In the genomic region with DNA sequence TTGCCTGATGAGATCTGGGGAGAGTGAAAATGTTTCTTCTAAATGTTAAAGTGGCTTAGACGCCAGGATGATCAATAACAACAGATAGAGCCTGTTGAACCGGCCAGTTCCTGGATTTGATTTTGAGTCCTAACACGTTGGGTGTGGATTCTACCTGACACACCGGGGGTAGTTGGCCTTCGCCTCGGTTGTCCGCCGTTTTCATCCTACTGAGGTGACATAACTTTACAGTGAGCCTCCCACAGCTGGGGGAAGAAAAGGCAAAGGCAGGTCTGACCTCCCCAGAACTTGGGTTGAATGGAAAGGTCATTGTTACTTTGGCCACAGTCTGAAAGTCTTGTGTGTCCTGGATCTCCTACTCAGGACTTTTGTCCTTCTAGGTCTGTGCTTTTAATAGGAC, we compare ENCODE assay signal across 8 cellular contexts. TPM values are rescaled to one million over a fixed set of nuclear protein-coding genes. Genes with fewer than 3 reads are reported as not detected.
DNase-seq lines count a peak whose midpoint lies in the region; ATAC-seq, FAIRE-seq and TF ChIP-seq lines count a peak whose summit lies in the region.

No MANE protein-coding gene starts in this region.

- H2AK5ac ChIP-seq in mesendoderm (ENCODE audit: low read length), result peak overlapping the region; percentile 16

- intact Hi-C loops in K562 (cut with micrococcal nuclease), result no loop called here

- H3K23ac ChIP-seq in mesendoderm (ENCODE audit: low read length), result no peak overlapping the region

- H2BK5ac ChIP-seq in mesendoderm (ENCODE audit: low read length), result no peak overlapping the region

- H3K4ac ChIP-seq in mesendoderm (ENCODE audit: low read depth, low read length), result no peak overlapping the region

- peak overlapping the region; percentile 66 for H3K27ac Mint-ChIP-seq in activated naive CD4-positive, alpha-beta T cell treated with anti-CD3 and anti-CD28 coated beads, Interleukin-2, amount 50 U/mL, for 24 hours

- no peak for TF ChIP-seq EP300 in K562 (IDR thresholded peaks at IDR 0.05; ENCODE audit: low read length)

- no peak overlapping the region for H2BK15ac ChIP-seq in mesendoderm (replicated peaks; ENCODE audit: low read depth)

- H3K4me3 Mint-ChIP-seq in activated naive CD4-positive, alpha-beta T cell treated with anti-CD3 and anti-CD28 coated beads, Interleukin-2, amount 50 U/mL, for 24 hours, result peak overlapping the region; percentile 94

- peaks cover 49% of the 10 kb centered on the region for H3K36me3 ChIP-seq in K562 (ENCODE audit: control insufficient read depth, insufficient read depth, low read length)
- H3K36me3 ChIP-seq in mesendoderm (ENCODE audit: control insufficient read depth, insufficient read depth, low read length), result peaks cover 11% of the 10 kb centered on the region
- H3K36me3 ChIP-seq in urinary bladder (ENCODE audit: insufficient read depth), result no peaks in the 10 kb centered on the region

- H4K5ac ChIP-seq in mesendoderm (ENCODE audit: low read length), result no peak overlapping the region

- H3K4me1 ChIP-seq in K562 (replicated peaks in 1 of 2; ENCODE audit: control insufficient read depth in 2 of 2, insufficient read depth in 2 of 2, low read length in 2 of 2), result peaks cover 21 to 23% of the 10 kb centered on the region in 2 experiments
- no peaks in the 10 kb centered on the region for H3K4me1 ChIP-seq in mesendoderm (ENCODE audit: control insufficient read depth, low read depth, low read length)
- H3K4me1 ChIP-seq in urinary bladder (ENCODE audit: insufficient read depth), result no peaks in the 10 kb centered on the region

- H3K4me3 ChIP-seq in K562, result peak overlapping the region; percentile 66
- H3K4me3 ChIP-seq in mesendoderm (ENCODE audit: low read length), result peak overlapping the region; percentile 95
- H3K4me3 ChIP-seq in urinary bladder (ENCODE audit: low read depth, low read length), result peak overlapping the region; percentile 74

- H3K27me3 ChIP-seq in K562 (ENCODE audit: control insufficient read depth in 2 of 2, insufficient read depth in 2 of 2, low read length in 2 of 2), result no peaks in the 10 kb centered on the region
- no peaks in the 10 kb centered on the region for H3K27me3 ChIP-seq in mesendoderm (ENCODE audit: insufficient read depth, low read length, poor library complexity)

- peak overlapping the region; percentile 92 for H3K27ac ChIP-seq in K562 (ENCODE audit: extremely low read depth, low read depth, low read length)
- no peak overlapping the region for H3K27ac ChIP-seq in mesendoderm (ENCODE audit: low read depth, low read length)
- H3K27ac ChIP-seq in urinary bladder (ENCODE audit: low read depth), result no peak overlapping the region

- BruUV-seq in K562 (replicated peaks; lab: Mats Ljungman, UMichigan), result no TSS peak

- no peak for TF ChIP-seq POLR2A in K562 (conservative IDR thresholded peaks at IDR 0.05)

- peak overlapping the region; percentile 98 for H3K56ac ChIP-seq in mesendoderm (ENCODE audit: low read length)

- CTCF ChIA-PET in K562 (lab: Yijun Ruan, JAX; ENCODE audit: low intra/inter-chr PET ratio), result no interaction called here

- H3K79me2 ChIP-seq in K562 (ENCODE audit: control insufficient read depth, insufficient read depth, low read length), result peaks cover 42% of the 10 kb centered on the region
- H3K79me2 ChIP-seq in mesendoderm (ENCODE audit: control insufficient read depth, insufficient read depth, low read length), result peaks cover 17% of the 10 kb centered on the region

- H3K27me3 Mint-ChIP-seq in activated naive CD4-positive, alpha-beta T cell treated with anti-CD3 and anti-CD28 coated beads, Interleukin-2, amount 50 U/mL, for 24 hours, result no peaks in the 10 kb centered on the region

- WGBS in K562 (ENCODE audit: insufficient coverage, low coverage, missing lambda C conversion rate), result 1% methylated on average over 8 of the region's 8 CpGs
- WGBS in mesendoderm (ENCODE audit: extremely low coverage, insufficient coverage, low lambda C conversion rate), result no CpG with 5 or more reads among the region's 8 CpGs
- WGBS in urinary bladder, result 52% methylated on average over 8 of the region's 8 CpGs

- peaks cover 11% of the 10 kb centered on the region for H3K36me3 Mint-ChIP-seq in activated naive CD4-positive, alpha-beta T cell treated with anti-CD3 and anti-CD28 coated beads, Interleukin-2, amount 50 U/mL, for 24 hours

- peak; percentile 75 for FAIRE-seq in K562 (lab: Jason Lieb, UNC)

- H3K9ac ChIP-seq in K562 (ENCODE audit: insufficient read depth in 1 of 2, low read depth in 2 of 2, low read length in 2 of 2), result peak overlapping the region; percentile 86 to 95; a peak in 3 of 4 replicates
- H3K9ac ChIP-seq in mesendoderm (ENCODE audit: low read length), result peak overlapping the region; percentile 96

- H3K9me3 Mint-ChIP-seq in activated naive CD4-positive, alpha-beta T cell treated with anti-CD3 and anti-CD28 coated beads, Interleukin-2, amount 50 U/mL, for 24 hours, result no peaks in the 10 kb centered on the region

- peak overlapping the region; percentile 16; the same call in 1 of the 2 replicates for H2AFZ ChIP-seq in K562 (ENCODE audit: low read depth, low read length)

- peak overlapping the region; percentile 84 for H3K4me2 ChIP-seq in K562 (ENCODE audit: insufficient read depth, low read length)
- H3K4me2 ChIP-seq in mesendoderm (ENCODE audit: low read length), result peak overlapping the region; percentile 62

- TF ChIP-seq CTCF in K562 (IDR thresholded peaks at IDR 0.05 in 2 of 3, conservative IDR thresholded peaks at IDR 0.05 in 1 of 3; ENCODE audit: insufficient read depth in 2 of 3, low read depth in 1 of 3, low read length in 3 of 3), result no peak

- peaks cover 8% of the 10 kb centered on the region; the same call in 1 of the 2 replicates for H4K20me1 ChIP-seq in K562 (replicated peaks; ENCODE audit: control insufficient read depth, insufficient read depth, low read length)

- POLR2A ChIA-PET in K562 (lab: Yijun Ruan, JAX), result interaction anchor here (0.7 to 2.7 kb wide), 11 partner anchors 9 to 380 kb away, joined by 3 to 29 read pairs (median 6); partner anchors contain the start of gene CENPS

- no peak overlapping the region for H3K18ac ChIP-seq in mesendoderm (ENCODE audit: low read length)

- peaks cover 2% of the 10 kb centered on the region for H3K79me1 ChIP-seq in mesendoderm (ENCODE audit: low read length)

- peaks cover 29% of the 10 kb centered on the region for H3K4me1 Mint-ChIP-seq in activated naive CD4-positive, alpha-beta T cell treated with anti-CD3 and anti-CD28 coated beads, Interleukin-2, amount 50 U/mL, for 24 hours

- in situ Hi-C loops in K562 (cut with MboI), result no loop called here

- ATAC-seq in K562, result no peak

- no peak; a peak in 1 of 4 replicates for TF ChIP-seq RAD21 in K562 (CRISPR knock-in tag; conservative IDR thresholded peaks at IDR 0.05 in 1 of 2, IDR thresholded peaks at IDR 0.05 in 1 of 2)

- no peak for DNase-seq in activated naive CD4-positive, alpha-beta T cell treated with Interleukin-2 at 50 U/mL for 16 hours
- DNase-seq in K562 (ENCODE audit: extremely low read depth in 1 of 4, low spot score in 3 of 4), result peak in 2 of 4 experiments; percentile 38 to 52
- DNase-seq in mesendoderm, result no peak
- DNase-seq in SW480 (ENCODE audit: low spot score), result no peak
- no peak for DNase-seq in SIG-M5 treated with dmso at 0.1 percent for 504 hours (lab: John Stamatoyannopoulos, UW; ENCODE audit: unreplicated experiment)
- no peak for DNase-seq in SK-N-DZ (ENCODE audit: low spot score)

- no peaks in the 10 kb centered on the region for H3K9me3 ChIP-seq in K562 (replicated peaks; ENCODE audit: control insufficient read depth, insufficient read depth, low read depth, low read length)

- no peak overlapping the region for H4K8ac ChIP-seq in mesendoderm (ENCODE audit: low read depth, low read length)

- no peak overlapping the region for H2BK120ac ChIP-seq in mesendoderm (ENCODE audit: low read depth, low read length)

- no peaks in the 10 kb centered on the region for H3K9me1 ChIP-seq in K562 (ENCODE audit: control insufficient read depth, insufficient read depth, low read length)

RNA-seq across cellular contexts. Expression of gene PGD, which starts 1.1 kb away (rescaled TPM):
- total RNA-seq in K562 (2011; cell fraction: chromatin; rRNA removed; ENCODE audit: low replicate concordance), result 148 and 225 TPM in 2 replicates
- 169 and 177 TPM in 2 replicates for total RNA-seq in K562 (2011; cell fraction: nucleolus; rRNA removed)
- total RNA-seq in K562 (2011; cell fraction: nucleoplasm; rRNA removed), result 160 and 163 TPM in 2 replicates
- total RNA-seq in K562 (2014; rRNA removed) (239 and 254 TPM in 2 replicates), K562 (2014; rRNA removed; fragmentation: Illumina TruSeq; extraction: Trizol) (152 and 177 TPM in 2 replicates), K562 (2015; rRNA removed; fragmentation: Illumina TruSeq; extraction: Trizol) (191 and 200 TPM in 2 replicates), K562 (2021) (339 and 353 TPM in 2 replicates), urinary bladder (19.5 TPM)
- polyA plus RNA-seq in K562 (2011; rRNA removed) (185 and 229 TPM in 2 replicates), K562 (2014; fragmentation: Illumina TruSeq; extraction: Trizol) (402 and 513 TPM in 2 replicates), K562 (2014; fragmentation: Nextera tagmentation; extraction: Ambion mirVana) (100 to 1,000 TPM; 292 to 542 TPM), K562 (2014; rRNA removed) (257 and 270 TPM in 2 replicates), urinary bladder (65.3 TPM)
- polyA plus RNA-seq in K562 (2011; cell fraction: cytosol; rRNA removed), result 256 and 298 TPM in 2 replicates
- 137 and 184 TPM in 2 replicates for polyA plus RNA-seq in K562 (2011; cell fraction: nucleus; rRNA removed)
- 387 and 522 TPM in 2 replicates for polyA plus RNA-seq in K562 (2012)
- polyA minus RNA-seq in K562 (2011; rRNA and poly(A)+ RNA removed), result 230 and 264 TPM in 2 replicates
- 167 and 254 TPM in 2 replicates for polyA minus RNA-seq in K562 (2011; cell fraction: cytosol; rRNA and poly(A)+ RNA removed)
- 47.3 and 81.1 TPM in 2 replicates for polyA minus RNA-seq in K562 (2011; cell fraction: nucleus; rRNA and poly(A)+ RNA removed)
- 239 TPM for polyA plus RNA-seq in mesendoderm (2013, experiment 1 of 2)
- 233 TPM for polyA plus RNA-seq in mesendoderm (2013, experiment 2 of 2)
- 108 and 148 TPM in 2 replicates for polyA plus RNA-seq in SK-N-DZ (2014; cell fraction: cytosol; rRNA removed)
- 57.6 and 66.8 TPM in 2 replicates for polyA plus RNA-seq in SK-N-DZ (2014; cell fraction: nucleus; rRNA removed)

RNA-seq across cellular contexts. Expression of gene CENPS, which starts 30.2 kb away (rescaled TPM):
- total RNA-seq in K562 (2011; cell fraction: chromatin; rRNA removed; ENCODE audit: low replicate concordance), result 7.7 and 8.5 TPM in 2 replicates
- 5.1 and 5.8 TPM in 2 replicates for total RNA-seq in K562 (2011; cell fraction: nucleolus; rRNA removed)
- total RNA-seq in K562 (2011; cell fraction: nucleoplasm; rRNA removed), result 6.0 and 8.2 TPM in 2 replicates
- total RNA-seq in K562 (2014; rRNA removed) (21.7 and 24.0 TPM in 2 replicates), K562 (2014; rRNA removed; fragmentation: Illumina TruSeq; extraction: Trizol) (31.8 and 33.4 TPM in 2 replicates), K562 (2015; rRNA removed; fragmentation: Illumina TruSeq; extraction: Trizol) (26.7 and 31.3 TPM in 2 replicates), K562 (2021) (27.1 and 28.9 TPM in 2 replicates), urinary bladder (6.1 TPM)
- polyA plus RNA-seq in K562 (2011; rRNA removed) (12.6 and 14.0 TPM in 2 replicates), K562 (2014; fragmentation: Illumina TruSeq; extraction: Trizol) (26.0 and 26.3 TPM in 2 replicates), K562 (2014; fragmentation: Nextera tagmentation; extraction: Ambion mirVana) (10 to 100 TPM; 10.2 to 16.4 TPM), K562 (2014; rRNA removed) (20.5 and 36.0 TPM in 2 replicates), urinary bladder (13.8 TPM)
- 9.0 and 12.0 TPM in 2 replicates for polyA plus RNA-seq in K562 (2011; cell fraction: cytosol; rRNA removed)
- polyA plus RNA-seq in K562 (2011; cell fraction: nucleus; rRNA removed), result 4.9 and 6.3 TPM in 2 replicates
- polyA plus RNA-seq in K562 (2012), result 29.5 and 36.6 TPM in 2 replicates
- 4.9 and 5.4 TPM in 2 replicates for polyA minus RNA-seq in K562 (2011; rRNA and poly(A)+ RNA removed)
- 2.4 and 4.5 TPM in 2 replicates for polyA minus RNA-seq in K562 (2011; cell fraction: cytosol; rRNA and poly(A)+ RNA removed)
- 3.0 and 6.7 TPM in 2 replicates for polyA minus RNA-seq in K562 (2011; cell fraction: nucleus; rRNA and poly(A)+ RNA removed)
- polyA plus RNA-seq in mesendoderm (2013, experiment 1 of 2), result 26.1 TPM
- polyA plus RNA-seq in mesendoderm (2013, experiment 2 of 2), result 26.1 TPM
- polyA plus RNA-seq in SK-N-DZ (2014; cell fraction: cytosol; rRNA removed), result 5.5 and 10.3 TPM in 2 replicates
- polyA plus RNA-seq in SK-N-DZ (2014; cell fraction: nucleus; rRNA removed), result 7.6 and 8.2 TPM in 2 replicates

RNA-seq across cellular contexts. Expression of gene CORT, which starts 49.8 kb away (rescaled TPM):
- total RNA-seq in K562 (2011; cell fraction: chromatin; rRNA removed; ENCODE audit: low replicate concordance), result 0.51 and 1.1 TPM in 2 replicates
- 0.53 and 1.0 TPM in 2 replicates for total RNA-seq in K562 (2011; cell fraction: nucleolus; rRNA removed)
- total RNA-seq in K562 (2011; cell fraction: nucleoplasm; rRNA removed), result 1.0 and 1.3 TPM in 2 replicates
- 0.29 TPM in 1 of 2 replicates, not detected in the other for total RNA-seq in K562 (2014; rRNA removed)
- 0.11 and 0.19 TPM in 2 replicates for total RNA-seq in K562 (2014; rRNA removed; fragmentation: Illumina TruSeq; extraction: Trizol)
- 0.34 and 0.54 TPM in 2 replicates for total RNA-seq in K562 (2015; rRNA removed; fragmentation: Illumina TruSeq; extraction: Trizol)
- 0.51 TPM in 1 of 2 replicates, not detected in the other for total RNA-seq in K562 (2021)
- not detected in 2 replicates for polyA plus RNA-seq in K562 (2011; rRNA removed)
- not detected in 2 replicates for polyA plus RNA-seq in K562 (2011; cell fraction: cytosol; rRNA removed)
- 0.37 TPM in 1 of 2 replicates, not detected in the other for polyA plus RNA-seq in K562 (2011; cell fraction: nucleus; rRNA removed)
- polyA plus RNA-seq in K562 (2012), result 0.16 and 0.42 TPM in 2 replicates
- polyA plus RNA-seq in K562 (2014; fragmentation: Illumina TruSeq; extraction: Trizol), result 0.15 TPM in 2 replicates
- polyA plus RNA-seq in K562 (2014; fragmentation: Nextera tagmentation; extraction: Ambion mirVana), result not detected
- 0.08 TPM in 1 of 2 replicates, not detected in the other for polyA plus RNA-seq in K562 (2014; rRNA removed)
- not detected in 2 replicates for polyA minus RNA-seq in K562 (2011; rRNA and poly(A)+ RNA removed)
- not detected in 2 replicates for polyA minus RNA-seq in K562 (2011; cell fraction: cytosol; rRNA and poly(A)+ RNA removed)
- not detected in 2 replicates for polyA minus RNA-seq in K562 (2011; cell fraction: nucleus; rRNA and poly(A)+ RNA removed)
- polyA plus RNA-seq in mesendoderm (2013, experiment 1 of 2), result 0.34 TPM
- polyA plus RNA-seq in mesendoderm (2013, experiment 2 of 2), result 0.36 TPM
- 0.26 TPM for total RNA-seq in urinary bladder
- polyA plus RNA-seq in urinary bladder, result 0.43 TPM
- not detected in 2 replicates for polyA plus RNA-seq in SK-N-DZ (2014; cell fraction: cytosol; rRNA removed)
- 2.0 TPM in 1 of 2 replicates, not detected in the other for polyA plus RNA-seq in SK-N-DZ (2014; cell fraction: nucleus; rRNA removed)
